13 cellular contexts compared by ENCODE assay signal in the genomic region with DNA sequence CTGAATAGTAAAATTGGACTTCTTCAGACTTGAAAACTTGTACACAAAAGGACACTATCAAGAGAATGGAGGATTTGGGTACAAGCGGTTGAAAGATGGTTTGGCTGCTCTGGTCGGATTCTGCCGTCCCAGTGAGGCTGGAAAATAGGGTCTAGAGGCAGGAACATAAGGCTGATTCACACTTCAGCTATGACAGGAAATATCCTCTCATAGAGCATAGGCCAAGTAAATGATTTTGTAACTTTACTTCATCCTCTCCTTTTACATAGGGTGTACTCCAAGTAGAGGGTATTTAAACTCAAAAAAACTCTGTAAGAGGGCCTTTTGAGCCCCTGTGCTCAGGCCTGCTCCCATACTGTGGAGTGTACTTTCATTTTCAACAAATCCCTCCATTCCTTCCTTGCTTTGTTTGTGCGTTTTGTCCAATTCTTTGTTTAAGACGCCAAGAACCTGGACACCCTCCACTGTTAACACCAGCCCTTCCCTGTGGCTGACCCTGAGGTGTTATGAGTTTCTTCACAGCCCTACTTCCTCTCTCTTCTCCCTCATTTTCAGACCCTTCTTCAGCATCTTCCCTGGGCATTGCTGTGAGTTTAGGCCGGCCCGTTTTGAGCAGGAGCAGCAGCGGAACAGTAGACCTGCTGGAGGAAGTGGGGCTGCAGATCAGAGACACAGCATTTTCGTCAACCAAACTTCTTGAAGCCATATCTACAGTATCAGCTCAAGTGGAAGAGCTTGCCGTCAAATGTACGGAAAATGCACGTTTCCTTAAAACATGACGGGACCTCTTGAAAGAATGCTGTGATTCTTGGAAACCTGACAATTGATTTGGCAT. TPM values are rescaled to one million over a fixed set of nuclear protein-coding genes. Genes with fewer than 3 reads are reported as not detected.
DNase-seq lines count a peak whose midpoint lies in the region; ATAC-seq and TF ChIP-seq lines count a peak whose summit lies in the region.
"Had no signal": no experiment of that assay in that cellular context is flagged by ENCODE, and none has a peak within 500 bp of the region (broad histone marks: within the 10 kb centered on the region; RNA-seq: fewer than 3 reads in every experiment).

No MANE protein-coding gene starts in this region.

- no peaks in the 10 kb centered on the region for H3K9me3 Mint-ChIP-seq in CD4-positive, CD25-positive, alpha-beta regulatory T cell

- DNase-seq in CD4-positive, CD25-positive, alpha-beta regulatory T cell = peak in 1 of 3 donors; percentile 38
- DNase-seq in IMR-90 (peak; percentile 4), lung microvascular endothelial cell (ENCODE audit: low read depth in 2 of 2) (peak; percentile 6 to 47), HK-2 (ENCODE audit: unreplicated experiment) (no peak), left colon (no peak), NCI-H1436 treated with DMSO at 0.1 percent for 48 hours (lab: John Stamatoyannopoulos, UW) (no peak), germinal center (ENCODE audit: low spot score) (no peak)
- peak; percentile 5 for DNase-seq in activated naive CD4-positive, alpha-beta T cell treated with Interleukin-2 at 50 U/mL for 16 hours
- DNase-seq: activated effector memory CD4-positive, alpha-beta T cell treated with Interleukin-2 at 50 U/mL for 16 hours; kidney; spleen; T1000 had no signal

- H3K9me1 ChIP-seq in IMR-90 (ENCODE audit: insufficient read depth, low read length) = no peaks in the 10 kb centered on the region

- peak overlapping the region; percentile 35 for H3K4me3 ChIP-seq in CD4-positive, CD25-positive, alpha-beta regulatory T cell (ENCODE audit: low read depth, low read length)
- H3K4me3 ChIP-seq in IMR-90 (ENCODE audit: insufficient read depth, low read depth, low read length) = no peak overlapping the region
- H3K4me3 ChIP-seq: coronary artery, spleen had no signal

- POLR2A ChIA-PET in IMR-90 (lab: Charles Lee; ENCODE audit: unreplicated experiment) = no interaction called here

- no peaks in the 10 kb centered on the region for H3K36me3 ChIP-seq in CD4-positive, CD25-positive, alpha-beta regulatory T cell (ENCODE audit: control insufficient read depth, insufficient read depth, low read length)
- H3K36me3 ChIP-seq in IMR-90 (ENCODE audit: control insufficient read depth, insufficient read depth, low read length) = no peaks in the 10 kb centered on the region
- H3K36me3 ChIP-seq: spleen had no signal

- BruUV-seq in IMR-90 (replicated peaks; lab: Mats Ljungman, UMichigan) = no TSS peak

- no peaks in the 10 kb centered on the region for H3K9me3 ChIP-seq in CD4-positive, CD25-positive, alpha-beta regulatory T cell (ENCODE audit: control insufficient read depth in 2 of 2, low read length in 2 of 2)
- H3K9me3 ChIP-seq in IMR-90 (ENCODE audit: control insufficient read depth, insufficient read depth, low read length) = no peaks in the 10 kb centered on the region
- H3K9me3 ChIP-seq: spleen had no signal

- no peak for TF ChIP-seq POLR2A in IMR-90 (IDR thresholded peaks at IDR 0.05; ENCODE audit: low read depth, low read length)

- H3K18ac ChIP-seq in IMR-90 (ENCODE audit: low read depth, low read length) = no peak overlapping the region; the same call in 1 of the 2 replicates

- no peak for TF ChIP-seq RAD21 in IMR-90 (IDR thresholded peaks at IDR 0.05; ENCODE audit: low read length)

- no peak overlapping the region for H4K8ac ChIP-seq in IMR-90 (ENCODE audit: low read depth in 2 of 2, low read length in 2 of 2)

- WGBS in IMR-90 (ENCODE audit: extremely low coverage in 2 of 2, insufficient read length in 1 of 2), 2 experiments = no CpG with 5 or more reads among the region's 13 CpGs

- H3K9ac ChIP-seq in IMR-90 (ENCODE audit: low read depth, low read length) = no peak overlapping the region

- H3K27me3 Mint-ChIP-seq in CD4-positive, CD25-positive, alpha-beta regulatory T cell = no peaks in the 10 kb centered on the region

- no peak overlapping the region for H2BK5ac ChIP-seq in IMR-90 (ENCODE audit: low read depth, low read length, poor library complexity, severe bottlenecking)

- intact Hi-C loops in IMR-90 (cut with micrococcal nuclease) (no loop called here), left colon (cut with DNase I, micrococcal nuclease) (no loop called here)

- H4K5ac ChIP-seq in IMR-90 (ENCODE audit: low read depth, low read length) = no peak overlapping the region

- H2AK9ac ChIP-seq in IMR-90 (replicated peaks; ENCODE audit: low read depth, low read length, poor library complexity) = no peak overlapping the region

- no peaks in the 10 kb centered on the region for H3K27me3 ChIP-seq in CD4-positive, CD25-positive, alpha-beta regulatory T cell (ENCODE audit: control insufficient read depth, insufficient read depth, low read length)
- H3K27me3 ChIP-seq in IMR-90 (ENCODE audit: control insufficient read depth, insufficient read depth, low read length) = peaks cover 2% of the 10 kb centered on the region; the same call in 1 of the 2 replicates
- H3K27me3 ChIP-seq: spleen had no signal

- H4K20me1 ChIP-seq in IMR-90 (ENCODE audit: insufficient read depth, low read length) = no peaks in the 10 kb centered on the region

- peaks cover 3% of the 10 kb centered on the region for H3K36me3 Mint-ChIP-seq in CD4-positive, CD25-positive, alpha-beta regulatory T cell

- no peak overlapping the region for H3K23ac ChIP-seq in IMR-90 (ENCODE audit: low read depth, low read length)

- no peak overlapping the region for H3K14ac ChIP-seq in IMR-90 (replicated peaks; ENCODE audit: low read depth, low read length)

- no peak overlapping the region for H2BK15ac ChIP-seq in IMR-90 (ENCODE audit: low read depth, low read length)

- H4K91ac ChIP-seq in IMR-90 (ENCODE audit: insufficient read depth, low read depth, low read length) = no peak overlapping the region; the same call in none of the 2 replicates

- H3K56ac ChIP-seq in IMR-90 (ENCODE audit: extremely low read depth, insufficient read depth, low read length) = no peak overlapping the region

- peak overlapping the region; percentile 25 to 92 (median 72) for H3K27ac Mint-ChIP-seq in CD4-positive, CD25-positive, alpha-beta regulatory T cell

- peaks cover 5 to 30% (median 23%) of the 10 kb centered on the region in 4 donors for H3K4me1 Mint-ChIP-seq in CD4-positive, CD25-positive, alpha-beta regulatory T cell

- H2AFZ ChIP-seq in IMR-90 (replicated peaks; ENCODE audit: low read length, poor library complexity) = peak overlapping the region; percentile 59

- no peaks in the 10 kb centered on the region for H3K4me1 ChIP-seq in CD4-positive, CD25-positive, alpha-beta regulatory T cell (ENCODE audit: control insufficient read depth, insufficient read depth, low read length, poor library complexity, severe bottlenecking)
- H3K4me1 ChIP-seq in IMR-90 (ENCODE audit: control insufficient read depth, insufficient read depth, low read length) = no peaks in the 10 kb centered on the region

- H3K27ac ChIP-seq in CD4-positive, CD25-positive, alpha-beta regulatory T cell (ENCODE audit: insufficient read depth, low read length, poor library complexity, severe bottlenecking) = no peak overlapping the region
- no peak overlapping the region for H3K27ac ChIP-seq in IMR-90 (ENCODE audit: insufficient read depth, low read length)
- H3K27ac ChIP-seq: coronary artery, spleen had no signal

- H3K79me1 ChIP-seq in IMR-90 (ENCODE audit: low read depth in 1 of 2, low read length in 2 of 2) = peaks cover 5 to 10% of the 10 kb centered on the region in 2 experiments

- no peak overlapping the region for H3K4me2 ChIP-seq in IMR-90 (ENCODE audit: low read depth, low read length)

- H2AK5ac ChIP-seq in IMR-90 (ENCODE audit: low read depth, low read length) = no peak overlapping the region

- ATAC-seq in CD4-positive, CD25-positive, alpha-beta regulatory T cell (ENCODE audit: low read depth in 2 of 2) = peak in 1 of 2 donors; percentile 67
- ATAC-seq in IMR-90 (ENCODE audit: low read depth) = no peak
- ATAC-seq in left colon = no peak

- no peak for TF ChIP-seq CTCF in IMR-90 (conservative IDR thresholded peaks at IDR 0.05; ENCODE audit: low read depth, low read length)

- CTCF ChIA-PET in IMR-90 (lab: Yijun Ruan, JAX) = no interaction called here

- H3K4me3 Mint-ChIP-seq in CD4-positive, CD25-positive, alpha-beta regulatory T cell = peak overlapping the region in 3 of 4 donors; percentile 64 to 84 (median 69)

- in situ Hi-C loops in IMR-90 (cut with MboI; ENCODE audit: low sequenced_read_pairs) = no loop called here

- H3K4ac ChIP-seq in IMR-90 (ENCODE audit: low read depth, low read length) = no peak overlapping the region

- H2BK120ac ChIP-seq in IMR-90 (ENCODE audit: low read depth, low read length) = no peak overlapping the region

- dilution Hi-C loops in IMR-90 (cut with HindIII; ENCODE audit: low sequenced_read_pairs, unreplicated experiment) = no loop called here

- H2BK20ac ChIP-seq in IMR-90 (ENCODE audit: low read depth, low read length) = peak overlapping the region; percentile 9; the same call in 1 of the 2 replicates

TF ChIP-seq in IMR-90, 13 proteins besides CTCF, POLR2A, EP300 and RAD21 (continues in another document):
- TF ChIP-seq FOS (IDR thresholded peaks at IDR 0.05; ENCODE audit: low read depth, low read length) (no peak), CEBPB (IDR thresholded peaks at IDR 0.05; ENCODE audit: low read depth, low read length) (no peak), MAFK (IDR thresholded peaks at IDR 0.05; ENCODE audit: low read depth, low read length) (no peak), NFE2L2 (IDR thresholded peaks at IDR 0.05; ENCODE audit: low read depth, low read length) (no peak), RFX5 (IDR thresholded peaks at IDR 0.05; ENCODE audit: low read depth, low read length) (no peak), SMC3 (IDR thresholded peaks at IDR 0.05; ENCODE audit: low read depth, low read length) (no peak), MAZ (IDR thresholded peaks at IDR 0.05; ENCODE audit: borderline replicate concordance, low read depth, low read length) (no peak), RCOR1 (IDR thresholded peaks at IDR 0.05; ENCODE audit: insufficient replicate concordance, low read length) (no peak)

RNA-seq across cellular contexts. Expression of gene PGAM4, which starts 7.2 kb away (rescaled TPM):
- not detected for total RNA-seq in CD4-positive, CD25-positive, alpha-beta regulatory T cell
- polyA plus RNA-seq in CD4-positive, CD25-positive, alpha-beta regulatory T cell = not detected
- 0.72 TPM in 1 of 2 replicates, not detected in the other for total RNA-seq in IMR-90 (2012; rRNA removed)
- 0.46 TPM in 1 of 2 replicates, not detected in the other for polyA plus RNA-seq in IMR-90 (2012; rRNA removed)
- polyA plus RNA-seq in IMR-90 (2012; cell fraction: cytosol; rRNA removed) = not detected in 2 replicates
- polyA plus RNA-seq in IMR-90 (2012; cell fraction: nucleus; rRNA removed; ENCODE audit: low replicate concordance) = not detected in 2 replicates
- not detected in 2 replicates for total RNA-seq in lung microvascular endothelial cell
- total RNA-seq in left colon = not detected
- total RNA-seq: kidney, spleen had no signal
- polyA plus RNA-seq: spleen had no signal

RNA-seq across cellular contexts. Expression of gene ATP7A, which starts 51.8 kb away (rescaled TPM):
- 13.6 TPM for total RNA-seq in CD4-positive, CD25-positive, alpha-beta regulatory T cell
- polyA plus RNA-seq in CD4-positive, CD25-positive, alpha-beta regulatory T cell = 1 to 10 TPM; 2.7 to 5.0 (median 3.0) TPM
- total RNA-seq in IMR-90 (2012; rRNA removed) (21.1 and 22.4 TPM in 2 replicates), lung microvascular endothelial cell (6.8 and 8.1 TPM in 2 replicates), left colon (10 to 100 TPM in 1 of 2 donors, 1 to 10 TPM in 1; 9.9 to 10.1 TPM)
- polyA plus RNA-seq in IMR-90 (2012; rRNA removed) = 2.9 and 4.2 TPM in 2 replicates
- 0.75 and 0.89 TPM in 2 replicates for polyA plus RNA-seq in IMR-90 (2012; cell fraction: cytosol; rRNA removed)
- 0.41 and 3.3 TPM in 2 replicates for polyA plus RNA-seq in IMR-90 (2012; cell fraction: nucleus; rRNA removed; ENCODE audit: low replicate concordance)

Comparison
In these comparisons a context has a peak if more than half of its experiments do, and no peak if none do; other contexts are left out.
1. DNase-seq: peak in IMR-90 (single experiment), activated naive CD4-positive, alpha-beta T cell treated with Interleukin-2 at 50 U/mL for 16 hours (single experiment) and lung microvascular endothelial cell (2 of 2); none in HK-2 (single experiment), left colon (0 of 2), NCI-H1436 treated with DMSO at 0.1 percent for 48 hours (single experiment) and germinal center (single experiment).